19 cellular contexts compared by ENCODE assay signal in the genomic region with DNA sequence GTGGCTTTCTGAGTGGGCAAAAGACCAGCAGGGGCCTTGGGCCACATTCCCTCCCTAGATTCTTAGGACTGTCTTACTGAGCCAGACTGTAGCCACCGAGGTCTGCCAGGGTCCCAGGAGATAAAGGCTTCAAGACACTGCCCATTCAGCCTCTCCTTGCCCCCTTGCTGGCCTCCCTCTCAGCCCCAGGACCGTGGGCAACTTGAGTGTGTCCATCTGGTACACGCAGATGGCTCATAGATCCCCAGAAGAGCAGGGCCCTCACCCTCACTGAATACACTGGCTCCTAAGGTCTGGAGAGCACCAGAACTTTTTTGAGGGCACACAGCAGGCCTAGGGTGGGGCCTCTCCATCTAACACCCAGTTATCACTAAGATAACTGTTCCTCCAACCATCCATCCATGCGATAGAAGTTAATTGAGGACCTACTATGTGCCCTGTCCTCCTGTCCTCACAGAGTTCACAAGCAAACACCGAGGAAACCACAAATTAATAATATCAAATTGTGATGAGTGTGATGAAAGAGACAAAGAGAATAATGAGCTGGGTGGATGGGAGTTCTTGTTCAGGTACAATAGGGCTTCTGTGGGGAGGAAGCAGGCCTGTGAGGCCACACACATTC. TPM values are rescaled to one million over a fixed set of nuclear protein-coding genes. Genes with fewer than 3 reads are reported as not detected.
DNase-seq lines count a peak whose midpoint lies in the region; ATAC-seq, FAIRE-seq and TF ChIP-seq lines count a peak whose summit lies in the region.
"Had no signal": no experiment of that assay in that cellular context is flagged by ENCODE, and none has a peak within 500 bp of the region (broad histone marks: within the 10 kb centered on the region; RNA-seq: fewer than 3 reads in every experiment).

No MANE protein-coding gene starts in this region.

- H3K4ac ChIP-seq in mesenchymal stem cell (ENCODE audit: low read depth in 1 of 2, low read length in 2 of 2), result peak overlapping the region; percentile 44 to 98

- H3K36me3 ChIP-seq in DND-41 (ENCODE audit: insufficient read depth, low read length), result no peaks in the 10 kb centered on the region
- no peaks in the 10 kb centered on the region for H3K36me3 ChIP-seq in astrocyte (ENCODE audit: insufficient read depth, low read length)
- no peaks in the 10 kb centered on the region for H3K36me3 ChIP-seq in mesenchymal stem cell (ENCODE audit: control insufficient read depth in 1 of 2, insufficient read depth in 2 of 2, low read depth in 1 of 2, low read length in 2 of 2)
- no peaks in the 10 kb centered on the region for H3K36me3 ChIP-seq in stomach

- H3K14ac ChIP-seq in mesenchymal stem cell (ENCODE audit: low read length in 2 of 2), result peak overlapping the region in 1 of 2 experiments; percentile 50

- H4K91ac ChIP-seq in mesenchymal stem cell (ENCODE audit: low read length), result peak overlapping the region; percentile 100

- H3K79me2 ChIP-seq in DND-41 (ENCODE audit: insufficient read depth, low read length) (no peaks in the 10 kb centered on the region), astrocyte (ENCODE audit: insufficient read depth, low read length) (peaks cover under 1% of the 10 kb centered on the region)

- H2BK15ac ChIP-seq in mesenchymal stem cell (ENCODE audit: low read depth, poor library complexity, severe bottlenecking), result peak overlapping the region; percentile 98

- no peak overlapping the region for H2BK5ac ChIP-seq in mesenchymal stem cell (ENCODE audit: low read depth, low read length, poor library complexity, severe bottlenecking)

- H3K4me3 Mint-ChIP-seq in astrocyte (ENCODE audit: unreplicated experiment), result no peak overlapping the region
- H3K4me3 Mint-ChIP-seq: activated CD4-positive, alpha-beta memory T cell treated with anti-CD3 and anti-CD28 coated beads, Interleukin-2, amount 10 ng/mL, durations not matched to agents 7 days and 5 days; natural killer cell treated with Interleukin-12 subunit alpha and Interleukin-12 subunit beta and Interleukin-15 and Interleukin-18, amount 100 ng/mL, for 72 hours had no signal

- WGBS in mesenchymal stem cell, result 26% methylated on average over 3 of the region's 5 CpGs
- 58 to 79% (median 64%) methylated on average over 5 of the region's 5 CpGs for WGBS in stomach, 5 donors

- H4K8ac ChIP-seq in mesenchymal stem cell (ENCODE audit: low read length), result peak overlapping the region; percentile 97

- no peak overlapping the region for H3K27ac Mint-ChIP-seq in astrocyte (ENCODE audit: unreplicated experiment)
- H3K27ac Mint-ChIP-seq: activated CD4-positive, alpha-beta memory T cell treated with anti-CD3 and anti-CD28 coated beads, Interleukin-2, amount 10 ng/mL, durations not matched to agents 7 days and 5 days; natural killer cell treated with Interleukin-12 subunit alpha and Interleukin-12 subunit beta and Interleukin-15 and Interleukin-18, amount 100 ng/mL, for 72 hours had no signal

- peak overlapping the region; percentile 97 for H2BK120ac ChIP-seq in mesenchymal stem cell (ENCODE audit: low read depth, low read length)

- peak overlapping the region; percentile 14; the same call in 1 of the 2 replicates for H2AFZ ChIP-seq in DND-41 (ENCODE audit: low read depth, low read length)
- H2AFZ ChIP-seq in astrocyte (ENCODE audit: low read depth, low read length), result peak overlapping the region; percentile 42
- no peak overlapping the region for H2AFZ ChIP-seq in mesenchymal stem cell (ENCODE audit: low read depth, low read length)

- H3K4me2 ChIP-seq in DND-41 (ENCODE audit: insufficient read depth, low read length) (peak overlapping the region; percentile 37), astrocyte (ENCODE audit: low read length) (peak overlapping the region; percentile 40), mesenchymal stem cell (ENCODE audit: low read length, poor library complexity, severe bottlenecking) (no peak overlapping the region)

- peak overlapping the region; percentile 8 for H2AK5ac ChIP-seq in mesenchymal stem cell (ENCODE audit: low read length, severe bottlenecking)

- H3K9ac ChIP-seq in DND-41 (ENCODE audit: low read depth, low read length), result peak overlapping the region; percentile 41
- peak overlapping the region; percentile 68 for H3K9ac ChIP-seq in astrocyte (ENCODE audit: low read length)
- H3K9ac ChIP-seq in mesenchymal stem cell (ENCODE audit: low read length), result peak overlapping the region; percentile 70

- peaks cover 8% of the 10 kb centered on the region for H3K27me3 Mint-ChIP-seq in astrocyte (ENCODE audit: low read depth, unreplicated experiment)

- H3K36me3 Mint-ChIP-seq in astrocyte (ENCODE audit: low read depth, unreplicated experiment), result no peaks in the 10 kb centered on the region
- H3K36me3 Mint-ChIP-seq: natural killer cell treated with Interleukin-12 subunit alpha and Interleukin-12 subunit beta and Interleukin-15 and Interleukin-18, amount 100 ng/mL, for 72 hours had no signal

- intact Hi-C loops in stomach (cut with DNase I; ENCODE audit: low total_unique reads), result loop anchor here (5.0 kb wide), 1 partner anchor 62 kb away; no protein-coding TSS in a partner anchor

- peak overlapping the region; percentile 94 to 99 for H3K18ac ChIP-seq in mesenchymal stem cell (ENCODE audit: low read depth in 1 of 2, low read length in 2 of 2)

- DNase-seq in DND-41, result no peak
- no peak for DNase-seq in astrocyte (ENCODE audit: low read depth)
- peak; percentile 52 for DNase-seq in mesenchymal stem cell
- no peak for DNase-seq in stomach
- no peak for DNase-seq in NCI-H2081 treated with DMSO at 0.1 percent for 48 hours (lab: John Stamatoyannopoulos, UW)
- no peak for DNase-seq in mucosa of gallbladder (ENCODE audit: low spot score)
- no peak for DNase-seq in occipital lobe (lab: John Stamatoyannopoulos, UW)
- DNase-seq: activated CD4-positive, alpha-beta memory T cell treated with anti-CD3 and anti-CD28 coated beads, Interleukin-2, amount 10 ng/mL, durations not matched to agents 7 days and 5 days; activated effector memory CD4-positive, alpha-beta T cell treated with anti-CD3 and anti-CD28 coated beads, Interleukin-2, amount 50 U/mL, for 16 hours; NCI-H1105 treated with DMSO at 0.1 percent for 48 hours; NCI-H510A; T1000 had no signal

- no peak for TF ChIP-seq POLR2A in stomach (IDR thresholded peaks at IDR 0.05)

- peaks cover 2% of the 10 kb centered on the region for H3K79me1 ChIP-seq in mesenchymal stem cell (replicated peaks; ENCODE audit: low read length, poor library complexity, severe bottlenecking)

- no peaks in the 10 kb centered on the region for H4K20me1 ChIP-seq in DND-41 (ENCODE audit: insufficient read depth, low read length)
- H4K20me1 ChIP-seq in astrocyte (ENCODE audit: insufficient read depth, low read length), result no peaks in the 10 kb centered on the region

- H3K27me3 ChIP-seq in DND-41 (ENCODE audit: insufficient read depth, low read length, poor library complexity) (no peaks in the 10 kb centered on the region), astrocyte (ENCODE audit: insufficient read depth, low read length) (no peaks in the 10 kb centered on the region), mesenchymal stem cell (ENCODE audit: control insufficient read depth in 1 of 2, insufficient read depth in 1 of 2, low read length in 2 of 2) (no peaks in the 10 kb centered on the region), stomach (peaks cover 0 to 11% (median 5%) of the 10 kb centered on the region in 3 donors)

- TF ChIP-seq CTCF in DND-41 (IDR thresholded peaks at IDR 0.05; ENCODE audit: borderline replicate concordance, extremely low read depth, low read length, poor library complexity, severe bottlenecking) (no peak), astrocyte (IDR thresholded peaks at IDR 0.05; ENCODE audit: insufficient read depth, low read depth, low read length) (no peak), stomach (IDR thresholded peaks at IDR 0.05) (no peak)

- ATAC-seq in DND-41 (ENCODE audit: insufficient read depth, low read depth), result no peak
- no peak for ATAC-seq in GM18517 (IDR thresholded peaks at IDR 0.05; ENCODE audit: unreplicated experiment)

- peak overlapping the region; percentile 86 for H3K27ac ChIP-seq in DND-41 (ENCODE audit: low read length)
- H3K27ac ChIP-seq in astrocyte (ENCODE audit: low read depth, low read length), result peak overlapping the region; percentile 76
- H3K27ac ChIP-seq in mesenchymal stem cell (ENCODE audit: low read length, poor library complexity, severe bottlenecking), result no peak overlapping the region
- H3K27ac ChIP-seq in stomach, result peak overlapping the region in 4 of 5 donors; percentile 66 to 84 (median 79)
- H3K27ac ChIP-seq: C4-2B had no signal

- no peak overlapping the region for H3K23ac ChIP-seq in mesenchymal stem cell (ENCODE audit: low read length in 2 of 2)

- H3K4me3 ChIP-seq in DND-41 (ENCODE audit: low read depth in 1 of 2, low read length in 2 of 2) (peak overlapping the region in 1 of 2 experiments; percentile 20; a peak in 1 of 4 replicates), astrocyte (ENCODE audit: insufficient read depth, low read depth, low read length) (no peak overlapping the region), mesenchymal stem cell (ENCODE audit: insufficient read depth in 1 of 2, low read depth in 1 of 2, low read length in 2 of 2) (no peak overlapping the region), stomach (no peak overlapping the region)

- no peak for TF ChIP-seq EP300 in stomach (IDR thresholded peaks at IDR 0.05)

- no peak for FAIRE-seq in astrocyte (lab: Jason Lieb, UNC)
- FAIRE-seq: GM18507 had no signal

- peak overlapping the region; percentile 95 to 98 for H2BK12ac ChIP-seq in mesenchymal stem cell (ENCODE audit: low read length in 2 of 2)

- H3K9me3 Mint-ChIP-seq in astrocyte (ENCODE audit: unreplicated experiment), result no peaks in the 10 kb centered on the region
- H3K9me3 Mint-ChIP-seq: activated CD4-positive, alpha-beta memory T cell treated with anti-CD3 and anti-CD28 coated beads, Interleukin-2, amount 10 ng/mL, durations not matched to agents 7 days and 5 days; natural killer cell treated with Interleukin-12 subunit alpha and Interleukin-12 subunit beta and Interleukin-15 and Interleukin-18, amount 100 ng/mL, for 72 hours had no signal

- H3K4me1 ChIP-seq in DND-41 (ENCODE audit: insufficient read depth, low read length) (peaks cover 42% of the 10 kb centered on the region), astrocyte (ENCODE audit: insufficient read depth, low read length) (peaks cover 34% of the 10 kb centered on the region), mesenchymal stem cell (ENCODE audit: control insufficient read depth, insufficient read depth, low read depth, low read length) (peaks cover 34% of the 10 kb centered on the region), stomach (peaks cover 10 to 35% (median 22%) of the 10 kb centered on the region in 4 donors)

- no peaks in the 10 kb centered on the region for H3K9me3 ChIP-seq in DND-41 (ENCODE audit: insufficient read depth, low read length, severe bottlenecking)
- no peaks in the 10 kb centered on the region for H3K9me3 ChIP-seq in astrocyte (ENCODE audit: insufficient read depth, low read depth, low read length)
- H3K9me3 ChIP-seq in mesenchymal stem cell (ENCODE audit: control insufficient read depth, low read length), result no peaks in the 10 kb centered on the region
- no peaks in the 10 kb centered on the region for H3K9me3 ChIP-seq in stomach

- H3K4me1 Mint-ChIP-seq in astrocyte (ENCODE audit: low read depth, unreplicated experiment), result peaks cover 25% of the 10 kb centered on the region

RNA-seq across cellular contexts. Expression of a gene that starts 4.9 kb away (rescaled TPM):
- total RNA-seq in astrocyte, result 78.8 and 96.6 TPM in 2 replicates
- polyA plus RNA-seq in mesenchymal stem cell (2013, experiment 1 of 2), result 203 TPM
- 211 TPM for polyA plus RNA-seq in mesenchymal stem cell (2013, experiment 2 of 2)
- total RNA-seq in stomach, result 10 to 100 TPM; 16.5 to 71.2 (median 53.1) TPM
- 1 to 10 TPM; 4.7 to 9.1 (median 6.9) TPM for polyA plus RNA-seq in stomach
- total RNA-seq in mucosa of gallbladder, result 97.8 TPM
- total RNA-seq in occipital lobe, result 13.7 TPM

RNA-seq across cellular contexts. Expression of a gene that starts 6.0 kb away (rescaled TPM):
- 0.50 TPM in 1 of 2 replicates, not detected in the other for total RNA-seq in astrocyte
- polyA plus RNA-seq in mesenchymal stem cell (2013, experiment 1 of 2), result 0.08 TPM
- polyA plus RNA-seq in mesenchymal stem cell (2013, experiment 2 of 2), result 0.03 TPM
- 100 to 1,000 TPM in 1 of 5 donors, 1 to 10 TPM in 1, not detected in 3; 2.0 to 472 TPM for total RNA-seq in stomach
- under 1 TPM in 1 of 3 donors, not detected in 2; 0.31 TPM for polyA plus RNA-seq in stomach
- total RNA-seq in mucosa of gallbladder, result 0.29 TPM
- not detected for total RNA-seq in occipital lobe
- total RNA-seq: activated CD4-positive, alpha-beta memory T cell treated with anti-CD3 and anti-CD28 coated beads, Interleukin-2, amount 10 ng/mL, durations not matched to agents 7 days and 5 days; G401; natural killer cell treated with Interleukin-12 subunit alpha and Interleukin-12 subunit beta and Interleukin-15 and Interleukin-18, amount 100 ng/mL, for 72 hours had no signal

RNA-seq across cellular contexts. Expression of a gene that starts 29.3 kb away (rescaled TPM):
- total RNA-seq in astrocyte (not detected in 2 replicates), stomach (10 to 100 TPM in 1 of 5 donors, not detected in 4; 29.3 TPM), mucosa of gallbladder (not detected), occipital lobe (0.62 TPM)
- polyA plus RNA-seq in mesenchymal stem cell (2013, experiment 1 of 2), result not detected
- not detected for polyA plus RNA-seq in mesenchymal stem cell (2013, experiment 2 of 2)
- polyA plus RNA-seq in stomach, result not detected
- total RNA-seq: activated CD4-positive, alpha-beta memory T cell treated with anti-CD3 and anti-CD28 coated beads, Interleukin-2, amount 10 ng/mL, durations not matched to agents 7 days and 5 days; G401; H7; natural killer cell treated with Interleukin-12 subunit alpha and Interleukin-12 subunit beta and Interleukin-15 and Interleukin-18, amount 100 ng/mL, for 72 hours; RPMI7951 had no signal
